8 cellular contexts compared by ENCODE assay signal in genomic region chr19:48619692-48620565, GRCh38. TPM values are rescaled to one million over a fixed set of nuclear protein-coding genes. Genes with fewer than 3 reads are reported as not detected.
DNase-seq lines count a peak whose midpoint lies in the region; ATAC-seq, FAIRE-seq and TF ChIP-seq lines count a peak whose summit lies in the region.

No MANE protein-coding gene starts in this region.

- H3K4me1 Mint-ChIP-seq in activated T-cell treated with anti-CD3 and anti-CD28 coated beads, Interleukin-2, amount 50 U/mL, for 24 hours (ENCODE audit: low read depth) = peaks cover 54% of the 10 kb centered on the region

- no peak for DNase-seq in activated T-cell treated with anti-CD3 and anti-CD28 coated beads, Interleukin-2, amount 50 U/mL, for 24 hours
- no peak for DNase-seq in activated T-cell treated with anti-CD3 and anti-CD28 coated beads, Interleukin-2, amount 50 U/mL, for 1 hour
- no peak for DNase-seq in HepG2 (ENCODE audit: low spot score)
- no peak for DNase-seq in tibial nerve (ENCODE audit: low spot score in 2 of 2)
- DNase-seq in GM10266 (ENCODE audit: extremely low spot score) = no peak
- DNase-seq in effector CD8-positive, alpha-beta T cell (lab: John Stamatoyannopoulos, UW) = no peak

- TF ChIP-seq CTCF in HepG2 (CRISPR knock-in tag; IDR thresholded peaks at IDR 0.05) (no peak), tibial nerve (IDR thresholded peaks at IDR 0.05) (no peak), GM10266 (IDR thresholded peaks at IDR 0.05; ENCODE audit: control insufficient read depth, insufficient read depth, low read depth, missing control alignments) (no peak)

- no peak for ATAC-seq in HepG2
- ATAC-seq in HG03571 (IDR thresholded peaks at IDR 0.05; ENCODE audit: unreplicated experiment) = no peak

- H3K36me3 ChIP-seq in HepG2 (replicated peaks in 1 of 2; ENCODE audit: control insufficient read depth in 1 of 2, insufficient read depth in 2 of 2, low read length in 2 of 2) = peaks cover 15 to 28% of the 10 kb centered on the region in 2 experiments
- peaks cover 0 to 35% (median 13%) of the 10 kb centered on the region in 3 donors for H3K36me3 ChIP-seq in tibial nerve

- H4K20me1 ChIP-seq in HepG2 (ENCODE audit: insufficient read depth, low read length) = peaks cover 36% of the 10 kb centered on the region

- BruUV-seq in HepG2 (replicated peaks; lab: Mats Ljungman, UMichigan) = TSS peak; percentile 72

- no peak overlapping the region for H2AFZ ChIP-seq in HepG2 (ENCODE audit: low read length)

- TF ChIP-seq RAD21 in HepG2 (CRISPR knock-in tag; IDR thresholded peaks at IDR 0.05) = no peak

- H3K4me1 ChIP-seq in HepG2 (ENCODE audit: insufficient read depth, low read length) = peaks cover 55% of the 10 kb centered on the region
- peaks cover 0 to 79% (median 38%) of the 10 kb centered on the region in 4 donors for H3K4me1 ChIP-seq in tibial nerve

- intact Hi-C loops in HepG2 (cut with micrococcal nuclease; ENCODE audit: unreplicated experiment) = loop anchor here (2.0 kb wide), 1 partner anchor 15 kb away; no protein-coding TSS in a partner anchor

- WGBS in HepG2 (ENCODE audit: low lambda C conversion rate) = 39% methylated on average over 6 of the region's 6 CpGs
- 20 to 29% methylated on average over 5 to 6 of the region's 6 CpGs for WGBS in tibial nerve, 2 donors

- H3K4me3 ChIP-seq in HepG2 (replicated peaks in 1 of 3; ENCODE audit: insufficient read depth in 1 of 3, low read depth in 2 of 3, low read length in 3 of 3) (peak overlapping the region; percentile 67 to 99 (median 89)), tibial nerve (peak overlapping the region; percentile 56 to 95 (median 89))

- peak overlapping the region; percentile 93 for H3K4me2 ChIP-seq in HepG2 (ENCODE audit: low read depth, low read length)

- peak overlapping the region; percentile 98 for H3K4me3 Mint-ChIP-seq in activated T-cell treated with anti-CD3 and anti-CD28 coated beads, Interleukin-2, amount 50 U/mL, for 24 hours

- CTCF ChIA-PET in HepG2 (lab: Yijun Ruan, JAX; ENCODE audit: low intra/inter-chr PET ratio, low total read pairs) = no interaction called here

- no peaks in the 10 kb centered on the region for H3K9me3 Mint-ChIP-seq in activated T-cell treated with anti-CD3 and anti-CD28 coated beads, Interleukin-2, amount 50 U/mL, for 24 hours

- FAIRE-seq in HepG2 (lab: Jason Lieb, UNC) = no peak

- peaks cover 81% of the 10 kb centered on the region for H3K36me3 Mint-ChIP-seq in activated T-cell treated with anti-CD3 and anti-CD28 coated beads, Interleukin-2, amount 50 U/mL, for 24 hours (ENCODE audit: low read depth)

- TF ChIP-seq POLR2A in HepG2 (IDR thresholded peaks at IDR 0.05; ENCODE audit: insufficient read depth in 1 of 2, low read depth in 2 of 2, low read length in 2 of 2) (no peak), tibial nerve (IDR thresholded peaks at IDR 0.05) (no peak)

- H3K9me3 ChIP-seq in HepG2 (ENCODE audit: low read length) (no peaks in the 10 kb centered on the region), tibial nerve (no peaks in the 10 kb centered on the region)

- peaks cover 33% of the 10 kb centered on the region for H3K79me2 ChIP-seq in HepG2 (ENCODE audit: insufficient read depth, low read length)

- peak overlapping the region; percentile 100 for H3K27ac ChIP-seq in angular gyrus (ENCODE audit: low read depth, low read length)
- peak overlapping the region; percentile 76 for H3K27ac ChIP-seq in HepG2 (ENCODE audit: extremely low read length, insufficient read depth, low read length)
- H3K27ac ChIP-seq in tibial nerve = peak overlapping the region; percentile 80 to 96 (median 92)

- H3K27me3 Mint-ChIP-seq in activated T-cell treated with anti-CD3 and anti-CD28 coated beads, Interleukin-2, amount 50 U/mL, for 24 hours = no peaks in the 10 kb centered on the region

- POLR2A ChIA-PET in HepG2 (lab: Yijun Ruan, JAX) = interaction anchor here (0.6 to 1.6 kb wide), 38 partner anchors 8 to 1022 kb away, joined by 3 to 61 read pairs (median 5); partner anchors contain the start of genes CA11, DBP, NUCB1 and SCAF1

- peak overlapping the region; percentile 83 for H3K9ac ChIP-seq in HepG2 (ENCODE audit: insufficient read depth, low read depth, low read length)

- in situ Hi-C loops in HepG2 (cut with HindIII; ENCODE audit: extremely low pct_ligation_motif_present, low pct_unique_long_range_greater_than_20kb) = no loop called here

- TF ChIP-seq EP300 in HepG2 (IDR thresholded peaks at IDR 0.05; ENCODE audit: low read depth in 2 of 2, low read length in 2 of 2) (no peak), HepG2 (CRISPR knock-in tag; IDR thresholded peaks at IDR 0.05; ENCODE audit: borderline replicate concordance) (no peak), tibial nerve (IDR thresholded peaks at IDR 0.05) (no peak)

- peak overlapping the region; percentile 99 for H3K27ac Mint-ChIP-seq in activated T-cell treated with anti-CD3 and anti-CD28 coated beads, Interleukin-2, amount 50 U/mL, for 24 hours

- H3K27me3 ChIP-seq in HepG2 (ENCODE audit: control insufficient read depth in 1 of 2, insufficient read depth in 2 of 2, low read length in 2 of 2) (no peaks in the 10 kb centered on the region; a peak in 1 of 5 replicates), tibial nerve (no peaks in the 10 kb centered on the region)

RNA-seq across cellular contexts. Expression of gene SPHK2, which starts 0.6 kb away (rescaled TPM):
- total RNA-seq in HepG2 (2016; rRNA removed; fragmentation: Illumina TruSeq; extraction: Trizol) (11.1 and 14.4 TPM in 2 replicates), tibial nerve (10 to 100 TPM; 28.0 to 34.7 (median 30.1) TPM)
- total RNA-seq in HepG2 (2016; cell fraction: cytosol; rRNA removed; fragmentation: Illumina TruSeq; extraction: Trizol; ENCODE audit: low read depth) = 5.0 and 6.0 TPM in 2 replicates
- total RNA-seq in HepG2 (2016; cell fraction: insoluble cytoplasmic fraction; rRNA removed; fragmentation: Illumina TruSeq; extraction: Trizol) = 8.9 and 15.9 TPM in 2 replicates
- total RNA-seq in HepG2 (2016; cell fraction: membrane; rRNA removed; fragmentation: Illumina TruSeq; extraction: Trizol) = 10.7 and 12.1 TPM in 2 replicates
- total RNA-seq in HepG2 (2016; cell fraction: nucleus; rRNA removed; fragmentation: Illumina TruSeq; extraction: Trizol) = 10.2 and 11.3 TPM in 2 replicates
- polyA plus RNA-seq in HepG2 (2011; rRNA removed) = 2.9 and 4.5 TPM in 2 replicates
- 2.2 and 3.8 TPM in 2 replicates for polyA plus RNA-seq in HepG2 (2011; cell fraction: cytosol; rRNA removed)
- 17.1 and 20.8 TPM in 2 replicates for polyA plus RNA-seq in HepG2 (2011; cell fraction: nucleus; rRNA removed)
- polyA plus RNA-seq in HepG2 (2012) = 2.8 and 3.1 TPM in 2 replicates
- 3.0 and 3.7 TPM in 2 replicates for polyA plus RNA-seq in HepG2 (2016; cell fraction: cytosol; fragmentation: Illumina TruSeq; extraction: Trizol; ENCODE audit: low read depth)
- polyA plus RNA-seq in HepG2 (2016; cell fraction: insoluble cytoplasmic fraction; fragmentation: Illumina TruSeq; extraction: Trizol; ENCODE audit: low read depth) = 10.5 and 14.1 TPM in 2 replicates
- polyA plus RNA-seq in HepG2 (2016; cell fraction: membrane; fragmentation: Illumina TruSeq; extraction: Trizol; ENCODE audit: low read depth) = 7.7 and 9.4 TPM in 2 replicates
- polyA plus RNA-seq in HepG2 (2016; cell fraction: nucleus; fragmentation: Illumina TruSeq; extraction: Trizol; ENCODE audit: insufficient read depth, low read depth) = 24.3 and 24.6 TPM in 2 replicates
- polyA minus RNA-seq in HepG2 (2011; rRNA and poly(A)+ RNA removed; ENCODE audit: low replicate concordance) = 11.6 and 13.3 TPM in 2 replicates
- 3.5 and 3.8 TPM in 2 replicates for polyA minus RNA-seq in HepG2 (2011; cell fraction: cytosol; rRNA and poly(A)+ RNA removed)
- polyA minus RNA-seq in HepG2 (2011; cell fraction: nucleus; rRNA and poly(A)+ RNA removed) = 9.0 and 10.2 TPM in 2 replicates

RNA-seq across cellular contexts. Expression of gene RPL18, which starts 1.0 kb away (rescaled TPM):
- total RNA-seq in HepG2 (2016; rRNA removed; fragmentation: Illumina TruSeq; extraction: Trizol) = 1,485 and 1,498 TPM in 2 replicates
- 2,025 and 2,222 TPM in 2 replicates for total RNA-seq in HepG2 (2016; cell fraction: cytosol; rRNA removed; fragmentation: Illumina TruSeq; extraction: Trizol; ENCODE audit: low read depth)
- total RNA-seq in HepG2 (2016; cell fraction: insoluble cytoplasmic fraction; rRNA removed; fragmentation: Illumina TruSeq; extraction: Trizol) = 1,518 and 1,544 TPM in 2 replicates
- total RNA-seq in HepG2 (2016; cell fraction: membrane; rRNA removed; fragmentation: Illumina TruSeq; extraction: Trizol) = 3,207 and 3,209 TPM in 2 replicates
- total RNA-seq in HepG2 (2016; cell fraction: nucleus; rRNA removed; fragmentation: Illumina TruSeq; extraction: Trizol) = 626 and 716 TPM in 2 replicates
- polyA plus RNA-seq in HepG2 (2011; rRNA removed) = 1,639 and 1,894 TPM in 2 replicates
- 2,410 and 2,836 TPM in 2 replicates for polyA plus RNA-seq in HepG2 (2011; cell fraction: cytosol; rRNA removed)
- 774 and 847 TPM in 2 replicates for polyA plus RNA-seq in HepG2 (2011; cell fraction: nucleus; rRNA removed)
- 1,965 and 2,530 TPM in 2 replicates for polyA plus RNA-seq in HepG2 (2012)
- 2,734 and 3,086 TPM in 2 replicates for polyA plus RNA-seq in HepG2 (2016; cell fraction: cytosol; fragmentation: Illumina TruSeq; extraction: Trizol; ENCODE audit: low read depth)
- 1,714 and 1,747 TPM in 2 replicates for polyA plus RNA-seq in HepG2 (2016; cell fraction: insoluble cytoplasmic fraction; fragmentation: Illumina TruSeq; extraction: Trizol; ENCODE audit: low read depth)
- 3,734 and 3,811 TPM in 2 replicates for polyA plus RNA-seq in HepG2 (2016; cell fraction: membrane; fragmentation: Illumina TruSeq; extraction: Trizol; ENCODE audit: low read depth)
- polyA plus RNA-seq in HepG2 (2016; cell fraction: nucleus; fragmentation: Illumina TruSeq; extraction: Trizol; ENCODE audit: insufficient read depth, low read depth) = 1,314 and 1,387 TPM in 2 replicates
- polyA minus RNA-seq in HepG2 (2011; rRNA and poly(A)+ RNA removed; ENCODE audit: low replicate concordance) = 713 and 1,028 TPM in 2 replicates
- 556 and 566 TPM in 2 replicates for polyA minus RNA-seq in HepG2 (2011; cell fraction: cytosol; rRNA and poly(A)+ RNA removed)
- polyA minus RNA-seq in HepG2 (2011; cell fraction: nucleus; rRNA and poly(A)+ RNA removed) = 180 and 193 TPM in 2 replicates
- 1,000 to 10,000 TPM; 2,253 to 3,141 (median 2,490) TPM for total RNA-seq in tibial nerve

RNA-seq across cellular contexts. Expression of gene FAM83E, which starts 5.1 kb away (rescaled TPM):
- total RNA-seq in HepG2 (2016; rRNA removed; fragmentation: Illumina TruSeq; extraction: Trizol) (0.60 TPM in 1 of 2 replicates, not detected in the other), tibial nerve (not detected)
- not detected in 2 replicates for total RNA-seq in HepG2 (2016; cell fraction: cytosol; rRNA removed; fragmentation: Illumina TruSeq; extraction: Trizol; ENCODE audit: low read depth)
- 0.30 TPM in 1 of 2 replicates, not detected in the other for total RNA-seq in HepG2 (2016; cell fraction: insoluble cytoplasmic fraction; rRNA removed; fragmentation: Illumina TruSeq; extraction: Trizol)
- total RNA-seq in HepG2 (2016; cell fraction: membrane; rRNA removed; fragmentation: Illumina TruSeq; extraction: Trizol) = not detected in 2 replicates
- total RNA-seq in HepG2 (2016; cell fraction: nucleus; rRNA removed; fragmentation: Illumina TruSeq; extraction: Trizol) = 1.6 and 1.9 TPM in 2 replicates
- polyA plus RNA-seq in HepG2 (2011; rRNA removed) = 0.13 and 0.18 TPM in 2 replicates
- polyA plus RNA-seq in HepG2 (2011; cell fraction: cytosol; rRNA removed) = not detected in 2 replicates
- 1.7 and 1.8 TPM in 2 replicates for polyA plus RNA-seq in HepG2 (2011; cell fraction: nucleus; rRNA removed)
- 0.15 and 0.28 TPM in 2 replicates for polyA plus RNA-seq in HepG2 (2012)
- not detected in 2 replicates for polyA plus RNA-seq in HepG2 (2016; cell fraction: cytosol; fragmentation: Illumina TruSeq; extraction: Trizol; ENCODE audit: low read depth)
- not detected in 2 replicates for polyA plus RNA-seq in HepG2 (2016; cell fraction: insoluble cytoplasmic fraction; fragmentation: Illumina TruSeq; extraction: Trizol; ENCODE audit: low read depth)
- polyA plus RNA-seq in HepG2 (2016; cell fraction: membrane; fragmentation: Illumina TruSeq; extraction: Trizol; ENCODE audit: low read depth) = not detected in 2 replicates
- polyA plus RNA-seq in HepG2 (2016; cell fraction: nucleus; fragmentation: Illumina TruSeq; extraction: Trizol; ENCODE audit: insufficient read depth, low read depth) = 1.1 and 1.2 TPM in 2 replicates
- 0.28 and 0.52 TPM in 2 replicates for polyA minus RNA-seq in HepG2 (2011; rRNA and poly(A)+ RNA removed; ENCODE audit: low replicate concordance)
- not detected in 2 replicates for polyA minus RNA-seq in HepG2 (2011; cell fraction: cytosol; rRNA and poly(A)+ RNA removed)
- 3.6 and 6.2 TPM in 2 replicates for polyA minus RNA-seq in HepG2 (2011; cell fraction: nucleus; rRNA and poly(A)+ RNA removed)

RNA-seq across cellular contexts. Expression of gene SPACA4, which starts 13.4 kb away (rescaled TPM):
- not detected in 2 replicates for total RNA-seq in HepG2 (2016; rRNA removed; fragmentation: Illumina TruSeq; extraction: Trizol)
- total RNA-seq in HepG2 (2016; cell fraction: cytosol; rRNA removed; fragmentation: Illumina TruSeq; extraction: Trizol; ENCODE audit: low read depth) = not detected in 2 replicates
- total RNA-seq in HepG2 (2016; cell fraction: insoluble cytoplasmic fraction; rRNA removed; fragmentation: Illumina TruSeq; extraction: Trizol) = not detected in 2 replicates
- not detected in 2 replicates for total RNA-seq in HepG2 (2016; cell fraction: membrane; rRNA removed; fragmentation: Illumina TruSeq; extraction: Trizol)
- not detected in 2 replicates for total RNA-seq in HepG2 (2016; cell fraction: nucleus; rRNA removed; fragmentation: Illumina TruSeq; extraction: Trizol)
- polyA plus RNA-seq in HepG2 (2011; rRNA removed) = not detected in 2 replicates
- not detected in 2 replicates for polyA plus RNA-seq in HepG2 (2011; cell fraction: cytosol; rRNA removed)
- not detected in 2 replicates for polyA plus RNA-seq in HepG2 (2011; cell fraction: nucleus; rRNA removed)
- polyA plus RNA-seq in HepG2 (2012) = not detected in 2 replicates
- polyA plus RNA-seq in HepG2 (2016; cell fraction: cytosol; fragmentation: Illumina TruSeq; extraction: Trizol; ENCODE audit: low read depth) = not detected in 2 replicates
- polyA plus RNA-seq in HepG2 (2016; cell fraction: insoluble cytoplasmic fraction; fragmentation: Illumina TruSeq; extraction: Trizol; ENCODE audit: low read depth) = not detected in 2 replicates
- polyA plus RNA-seq in HepG2 (2016; cell fraction: membrane; fragmentation: Illumina TruSeq; extraction: Trizol; ENCODE audit: low read depth) = not detected in 2 replicates
- not detected in 2 replicates for polyA plus RNA-seq in HepG2 (2016; cell fraction: nucleus; fragmentation: Illumina TruSeq; extraction: Trizol; ENCODE audit: insufficient read depth, low read depth)
- polyA minus RNA-seq in HepG2 (2011; rRNA and poly(A)+ RNA removed; ENCODE audit: low replicate concordance) = not detected in 2 replicates
- polyA minus RNA-seq in HepG2 (2011; cell fraction: cytosol; rRNA and poly(A)+ RNA removed) = not detected in 2 replicates
- polyA minus RNA-seq in HepG2 (2011; cell fraction: nucleus; rRNA and poly(A)+ RNA removed) = not detected in 2 replicates
- total RNA-seq in tibial nerve = not detected

RNA-seq across cellular contexts. Expression of gene DBP, which starts 17.2 kb away (rescaled TPM):
- total RNA-seq in HepG2 (2016; rRNA removed; fragmentation: Illumina TruSeq; extraction: Trizol) (5.5 and 5.8 TPM in 2 replicates), tibial nerve (10 to 100 TPM in 2 of 4 donors, 1 to 10 TPM in 2; 2.4 to 20.1 (median 10.1) TPM)
- 2.6 and 4.6 TPM in 2 replicates for total RNA-seq in HepG2 (2016; cell fraction: cytosol; rRNA removed; fragmentation: Illumina TruSeq; extraction: Trizol; ENCODE audit: low read depth)
- 2.5 and 6.3 TPM in 2 replicates for total RNA-seq in HepG2 (2016; cell fraction: insoluble cytoplasmic fraction; rRNA removed; fragmentation: Illumina TruSeq; extraction: Trizol)
- 6.0 TPM in 2 replicates for total RNA-seq in HepG2 (2016; cell fraction: membrane; rRNA removed; fragmentation: Illumina TruSeq; extraction: Trizol)
- total RNA-seq in HepG2 (2016; cell fraction: nucleus; rRNA removed; fragmentation: Illumina TruSeq; extraction: Trizol) = 2.5 and 2.9 TPM in 2 replicates
- polyA plus RNA-seq in HepG2 (2011; rRNA removed) = 1.7 and 2.1 TPM in 2 replicates
- polyA plus RNA-seq in HepG2 (2011; cell fraction: cytosol; rRNA removed) = 2.1 and 2.5 TPM in 2 replicates
- 2.7 and 3.2 TPM in 2 replicates for polyA plus RNA-seq in HepG2 (2011; cell fraction: nucleus; rRNA removed)
- polyA plus RNA-seq in HepG2 (2012) = 3.6 and 3.7 TPM in 2 replicates
- polyA plus RNA-seq in HepG2 (2016; cell fraction: cytosol; fragmentation: Illumina TruSeq; extraction: Trizol; ENCODE audit: low read depth) = 2.3 and 2.6 TPM in 2 replicates
- 5.2 and 5.4 TPM in 2 replicates for polyA plus RNA-seq in HepG2 (2016; cell fraction: insoluble cytoplasmic fraction; fragmentation: Illumina TruSeq; extraction: Trizol; ENCODE audit: low read depth)
- 2.9 and 5.4 TPM in 2 replicates for polyA plus RNA-seq in HepG2 (2016; cell fraction: membrane; fragmentation: Illumina TruSeq; extraction: Trizol; ENCODE audit: low read depth)
- polyA plus RNA-seq in HepG2 (2016; cell fraction: nucleus; fragmentation: Illumina TruSeq; extraction: Trizol; ENCODE audit: insufficient read depth, low read depth) = 5.1 and 6.2 TPM in 2 replicates
- 2.0 and 5.8 TPM in 2 replicates for polyA minus RNA-seq in HepG2 (2011; rRNA and poly(A)+ RNA removed; ENCODE audit: low replicate concordance)
- 2.3 and 2.7 TPM in 2 replicates for polyA minus RNA-seq in HepG2 (2011; cell fraction: cytosol; rRNA and poly(A)+ RNA removed)
- polyA minus RNA-seq in HepG2 (2011; cell fraction: nucleus; rRNA and poly(A)+ RNA removed) = 1.5 and 3.0 TPM in 2 replicates
